ENCODE assay signal across 8 cellular contexts in the genomic region with DNA sequence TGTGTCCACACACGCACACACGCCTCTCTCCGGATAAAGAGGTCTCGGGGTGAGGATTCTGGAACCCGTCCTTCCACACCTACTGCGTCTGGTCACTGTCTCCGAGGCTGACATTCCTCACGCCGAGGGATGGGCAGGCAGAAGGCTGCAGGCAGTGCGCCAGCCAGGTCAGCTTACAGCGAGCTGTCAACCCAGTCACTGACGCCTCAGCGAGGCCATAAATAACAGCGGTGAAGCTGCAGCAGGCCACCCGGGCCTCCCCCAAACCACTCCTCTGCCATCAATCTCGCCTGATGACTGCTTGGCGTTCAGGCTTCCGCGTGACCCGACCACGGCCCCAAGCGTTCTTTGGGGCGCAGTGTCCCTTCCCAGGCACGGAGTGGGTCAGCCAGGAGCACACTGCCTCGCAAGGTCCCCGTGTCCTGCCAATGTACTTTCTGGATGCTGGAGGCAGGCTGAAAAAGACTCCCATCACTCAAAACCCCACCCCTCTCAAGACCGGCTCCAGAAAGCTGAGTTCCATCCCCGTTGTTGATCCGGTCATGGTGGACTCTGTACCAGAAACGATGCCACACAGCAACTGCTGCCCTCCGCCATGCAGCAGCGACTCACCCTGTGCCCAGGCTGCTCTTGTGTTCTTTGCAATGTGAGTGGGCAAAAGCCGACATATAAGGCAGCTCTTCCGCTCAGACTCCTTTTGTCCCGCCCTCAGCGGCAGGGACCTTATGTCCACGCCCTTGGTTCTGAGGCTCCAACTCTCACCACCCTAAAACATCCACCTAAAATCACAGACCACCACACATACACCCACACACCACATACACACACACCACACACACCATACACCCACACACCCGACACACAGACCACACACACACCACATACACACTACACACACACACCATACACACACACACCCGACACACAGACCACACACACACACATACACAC. TPM values are rescaled to one million over a fixed set of nuclear protein-coding genes. Genes with fewer than 3 reads are reported as not detected.
DNase-seq lines count a peak whose midpoint lies in the region; ATAC-seq, FAIRE-seq and TF ChIP-seq lines count a peak whose summit lies in the region.
"Had no signal": no experiment of that assay in that cellular context is flagged by ENCODE, and none has a peak within 500 bp of the region (broad histone marks: within the 10 kb centered on the region; RNA-seq: fewer than 3 reads in every experiment).

No MANE protein-coding gene starts in this region.

- H3K27me3 Mint-ChIP-seq in activated T-helper 2 cell treated with anti-CD3 and anti-CD28 coated beads, Interferon-gamma antibody, Interleukin-2, Interleukin-4, amounts not matched to agents 10 μg/mL and 5 μg/mL and 100 μg/mL, durations not matched to agents 14 hours and 24 hours and 36 hours (ENCODE audit: low read depth): peaks cover 22% of the 10 kb centered on the region
- H3K27me3 Mint-ChIP-seq in endothelial cell (ENCODE audit: unreplicated experiment): peaks cover 8% of the 10 kb centered on the region

- in situ Hi-C loops in IMR-90 (cut with MboI; ENCODE audit: low sequenced_read_pairs): no loop called here

- H3K4me3 ChIP-seq in IMR-90 (ENCODE audit: insufficient read depth, low read depth, low read length) (no peak overlapping the region), bronchial epithelial cell (ENCODE audit: low read depth, low read length) (no peak overlapping the region), mesodermal cell (ENCODE audit: extremely low read depth, insufficient read depth, low read length, poor library complexity, severe bottlenecking) (no peak overlapping the region)

- H4K20me1 ChIP-seq in IMR-90 (ENCODE audit: insufficient read depth, low read length): peaks cover 3% of the 10 kb centered on the region; the same call in 1 of the 2 replicates

- peak overlapping the region; percentile 88 for H2BK20ac ChIP-seq in IMR-90 (ENCODE audit: low read depth, low read length)

- ATAC-seq in GM19023 (IDR thresholded peaks at IDR 0.05; ENCODE audit: unreplicated experiment) (peak; percentile 62), IMR-90 (ENCODE audit: low read depth) (peak; percentile 65)

- peak overlapping the region in 1 of 2 experiments; percentile 77; a peak in 3 of 4 replicates for H4K8ac ChIP-seq in IMR-90 (ENCODE audit: low read depth in 2 of 2, low read length in 2 of 2)

- CTCF ChIA-PET in IMR-90 (lab: Yijun Ruan, JAX): interaction anchor here (1.1 kb wide), 1 partner anchor 8 kb away, joined by 4 read pairs; no protein-coding TSS in a partner anchor

- H3K9me1 ChIP-seq in IMR-90 (ENCODE audit: insufficient read depth, low read length): peaks cover 29% of the 10 kb centered on the region

- DNase-seq in IMR-90 (peak; percentile 48), bronchial epithelial cell (ENCODE audit: low read depth) (no peak), SIG-M5 treated with dmso at 0.1 percent for 504 hours (lab: John Stamatoyannopoulos, UW; ENCODE audit: unreplicated experiment) (no peak), endothelial cell (ENCODE audit: low spot score) (no peak)
- DNase-seq in activated T-helper 2 cell treated with anti-CD3 and anti-CD28 coated beads, Interferon-gamma antibody, Interleukin-2, Interleukin-4, amounts not matched to agents 10 μg/mL and 5 μg/mL and 100 μg/mL, durations not matched to agents 14 hours and 24 hours and 36 hours (ENCODE audit: low spot score): no peak

- peak overlapping the region; percentile 65 for H3K4me2 ChIP-seq in IMR-90 (ENCODE audit: low read depth, low read length)

- peak overlapping the region; percentile 33; the same call in 2 of the 3 replicates for H2BK15ac ChIP-seq in IMR-90 (ENCODE audit: low read depth, low read length)

- POLR2A ChIA-PET in IMR-90 (lab: Charles Lee; ENCODE audit: unreplicated experiment): no interaction called here

- H4K5ac ChIP-seq in IMR-90 (ENCODE audit: low read depth, low read length): peak overlapping the region; percentile 7; the same call in 1 of the 2 replicates

- H3K9ac ChIP-seq in IMR-90 (ENCODE audit: low read depth, low read length): no peak overlapping the region

- H3K23ac ChIP-seq in IMR-90 (ENCODE audit: low read depth, low read length): peak overlapping the region; percentile 81

- peak overlapping the region; percentile 69 for H2BK5ac ChIP-seq in IMR-90 (ENCODE audit: low read depth, low read length, poor library complexity, severe bottlenecking)

- H3K14ac ChIP-seq in IMR-90 (replicated peaks; ENCODE audit: low read depth, low read length): peak overlapping the region; percentile 71

- TF ChIP-seq RAD21 in IMR-90 (IDR thresholded peaks at IDR 0.05; ENCODE audit: low read length): no peak

- H3K9me3 Mint-ChIP-seq in activated T-helper 2 cell treated with anti-CD3 and anti-CD28 coated beads, Interferon-gamma antibody, Interleukin-2, Interleukin-4, amounts not matched to agents 10 μg/mL and 5 μg/mL and 100 μg/mL, durations not matched to agents 14 hours and 24 hours and 36 hours: peaks cover 9% of the 10 kb centered on the region
- H3K9me3 Mint-ChIP-seq in endothelial cell (ENCODE audit: unreplicated experiment): peaks cover 6% of the 10 kb centered on the region

- H3K9me3 ChIP-seq in IMR-90 (ENCODE audit: control insufficient read depth, insufficient read depth, low read length) (peaks cover 3% of the 10 kb centered on the region), mesodermal cell (ENCODE audit: control insufficient read depth, low read length) (peaks cover 27% of the 10 kb centered on the region)

- H3K4ac ChIP-seq in IMR-90 (ENCODE audit: low read depth, low read length): peak overlapping the region; percentile 72

- intact Hi-C loops in IMR-90 (cut with micrococcal nuclease): no loop called here
- intact Hi-C loops in activated T-helper 2 cell treated with anti-CD3 and anti-CD28 coated beads, Interferon-gamma antibody, Interleukin-2, Interleukin-4, amounts not matched to agents 10 μg/mL and 5 μg/mL and 100 μg/mL, durations not matched to agents 14 hours and 24 hours and 36 hours (cut with micrococcal nuclease): loop anchor here (2.0 kb wide), 1 partner anchor 15 kb away; no protein-coding TSS in a partner anchor

- H3K27ac Mint-ChIP-seq in activated T-helper 2 cell treated with anti-CD3 and anti-CD28 coated beads, Interferon-gamma antibody, Interleukin-2, Interleukin-4, amounts not matched to agents 10 μg/mL and 5 μg/mL and 100 μg/mL, durations not matched to agents 14 hours and 24 hours and 36 hours: no peak overlapping the region
- no peak overlapping the region for H3K27ac Mint-ChIP-seq in endothelial cell (ENCODE audit: unreplicated experiment)
- H3K27ac Mint-ChIP-seq: T-helper 1 cell treated with Interleukin-12 subunit alpha and Interleukin-12 subunit beta and Interleukin-4 antibody, amounts not matched to agents 30 μg/mL and 1 μg/mL, for 36 hours had no signal

- H2BK120ac ChIP-seq in IMR-90 (ENCODE audit: low read depth, low read length): peak overlapping the region; percentile 70

- H3K27me3 ChIP-seq in IMR-90 (ENCODE audit: control insufficient read depth, insufficient read depth, low read length) (peaks cover 3% of the 10 kb centered on the region), bronchial epithelial cell (ENCODE audit: control insufficient read depth, insufficient read depth, low read length) (no peaks in the 10 kb centered on the region)

- H3K4me1 ChIP-seq in IMR-90 (ENCODE audit: control insufficient read depth, insufficient read depth, low read length) (peaks cover 7% of the 10 kb centered on the region), mesodermal cell (ENCODE audit: control insufficient read depth, insufficient read depth, low read length, poor library complexity, severe bottlenecking) (peaks cover 5% of the 10 kb centered on the region)

- peak overlapping the region; percentile 8; the same call in 1 of the 2 replicates for H4K91ac ChIP-seq in IMR-90 (ENCODE audit: insufficient read depth, low read depth, low read length)

- H2AK9ac ChIP-seq in IMR-90 (replicated peaks; ENCODE audit: low read depth, low read length, poor library complexity): peak overlapping the region; percentile 70

- H3K36me3 ChIP-seq in IMR-90 (ENCODE audit: control insufficient read depth, insufficient read depth, low read length) (no peaks in the 10 kb centered on the region), bronchial epithelial cell (ENCODE audit: control insufficient read depth, insufficient read depth, low read length) (no peaks in the 10 kb centered on the region), mesodermal cell (ENCODE audit: control insufficient read depth, insufficient read depth, low read length) (no peaks in the 10 kb centered on the region)

- 22% methylated on average over 13 of the region's 39 CpGs; no CpG with 5 or more reads in 1 of the 2 experiments for WGBS in IMR-90 (ENCODE audit: extremely low coverage in 2 of 2, insufficient read length in 1 of 2), 2 experiments
- 80 to 83% methylated on average over 33 of the region's 39 CpGs for WGBS in mesodermal cell (ENCODE audit: insufficient coverage in 2 of 2), 2 experiments

- no peak overlapping the region for H3K4me3 Mint-ChIP-seq in activated T-helper 2 cell treated with anti-CD3 and anti-CD28 coated beads, Interferon-gamma antibody, Interleukin-2, Interleukin-4, amounts not matched to agents 10 μg/mL and 5 μg/mL and 100 μg/mL, durations not matched to agents 14 hours and 24 hours and 36 hours (ENCODE audit: low read depth)
- H3K4me3 Mint-ChIP-seq in endothelial cell (ENCODE audit: unreplicated experiment): no peak overlapping the region
- H3K4me3 Mint-ChIP-seq: T-helper 1 cell treated with Interleukin-12 subunit alpha and Interleukin-12 subunit beta and Interleukin-4 antibody, amounts not matched to agents 30 μg/mL and 1 μg/mL, for 36 hours had no signal

- TF ChIP-seq CTCF in IMR-90 (conservative IDR thresholded peaks at IDR 0.05; ENCODE audit: low read depth, low read length) (no peak), bronchial epithelial cell (IDR thresholded peaks at IDR 0.05; ENCODE audit: insufficient read depth, low read length, severe bottlenecking) (no peak), endothelial cell (IDR thresholded peaks at IDR 0.05; ENCODE audit: unreplicated experiment) (no peak)

- H2AK5ac ChIP-seq in IMR-90 (ENCODE audit: low read depth, low read length): peak overlapping the region; percentile 99

- peak; percentile 18 for FAIRE-seq in bronchial epithelial cell (lab: Jason Lieb, UNC)

- H2AFZ ChIP-seq in IMR-90 (replicated peaks; ENCODE audit: low read length, poor library complexity): peak overlapping the region; percentile 94

- H3K4me1 Mint-ChIP-seq in activated T-helper 2 cell treated with anti-CD3 and anti-CD28 coated beads, Interferon-gamma antibody, Interleukin-2, Interleukin-4, amounts not matched to agents 10 μg/mL and 5 μg/mL and 100 μg/mL, durations not matched to agents 14 hours and 24 hours and 36 hours (ENCODE audit: low read depth): peaks cover 5% of the 10 kb centered on the region
- H3K4me1 Mint-ChIP-seq in endothelial cell (ENCODE audit: unreplicated experiment): peaks cover 6% of the 10 kb centered on the region

- dilution Hi-C loops in IMR-90 (cut with HindIII; ENCODE audit: low sequenced_read_pairs, unreplicated experiment): no loop called here

- no peaks in the 10 kb centered on the region for H3K36me3 Mint-ChIP-seq in activated T-helper 2 cell treated with anti-CD3 and anti-CD28 coated beads, Interferon-gamma antibody, Interleukin-2, Interleukin-4, amounts not matched to agents 10 μg/mL and 5 μg/mL and 100 μg/mL, durations not matched to agents 14 hours and 24 hours and 36 hours (ENCODE audit: low read depth)
- peaks cover 14% of the 10 kb centered on the region for H3K36me3 Mint-ChIP-seq in endothelial cell (ENCODE audit: low read depth, unreplicated experiment)

- H3K27ac ChIP-seq in IMR-90 (ENCODE audit: insufficient read depth, low read length) (0 out of 2 replicates have a peak overlapping the region, but pooled peaks have one; percentile 4), mesodermal cell (ENCODE audit: low read depth, low read length, severe bottlenecking) (peak overlapping the region; percentile 23)

- peak overlapping the region; percentile 8; the same call in 1 of the 2 replicates for H3K18ac ChIP-seq in IMR-90 (ENCODE audit: low read depth, low read length)

- TF ChIP-seq POLR2A in IMR-90 (IDR thresholded peaks at IDR 0.05; ENCODE audit: low read depth, low read length): no peak

- no peak overlapping the region for H3K56ac ChIP-seq in IMR-90 (ENCODE audit: extremely low read depth, insufficient read depth, low read length)

- BruUV-seq in IMR-90 (replicated peaks; lab: Mats Ljungman, UMichigan): no TSS peak

- H3K79me1 ChIP-seq in IMR-90 (ENCODE audit: low read depth in 1 of 2, low read length in 2 of 2): peaks cover 0 to 8% of the 10 kb centered on the region in 2 experiments; a peak in 1 of 4 replicates

RNA-seq across cellular contexts. Expression of a gene that starts 27.1 kb away (rescaled TPM):
- not detected in 2 replicates for total RNA-seq in IMR-90 (2012; rRNA removed)
- 0.07 TPM in 2 replicates for polyA plus RNA-seq in IMR-90 (2012; rRNA removed)
- polyA plus RNA-seq in IMR-90 (2012; cell fraction: cytosol; rRNA removed): 0.10 TPM in 1 of 2 replicates, not detected in the other
- polyA plus RNA-seq in IMR-90 (2012; cell fraction: nucleus; rRNA removed; ENCODE audit: low replicate concordance): 0.11 and 0.21 TPM in 2 replicates
- not detected in 2 replicates for total RNA-seq in bronchial epithelial cell
- 0.15 TPM for polyA plus RNA-seq in mesodermal cell (2013, experiment 1 of 2)
- polyA plus RNA-seq in mesodermal cell (2013, experiment 2 of 2): not detected
- total RNA-seq in activated T-helper 2 cell treated with anti-CD3 and anti-CD28 coated beads, Interferon-gamma antibody, Interleukin-2, Interleukin-4, amounts not matched to agents 10 μg/mL and 5 μg/mL and 100 μg/mL, durations not matched to agents 14 hours and 24 hours and 36 hours: not detected in 2 replicates
- total RNA-seq in endothelial cell (ENCODE audit: unreplicated experiment): not detected

RNA-seq across cellular contexts. Expression of a gene that starts 45.5 kb away (rescaled TPM):
- 2.5 and 3.3 TPM in 2 replicates for total RNA-seq in IMR-90 (2012; rRNA removed)
- 9.0 and 9.7 TPM in 2 replicates for polyA plus RNA-seq in IMR-90 (2012; rRNA removed)
- 3.9 and 6.9 TPM in 2 replicates for polyA plus RNA-seq in IMR-90 (2012; cell fraction: cytosol; rRNA removed)
- 4.2 TPM in 2 replicates for polyA plus RNA-seq in IMR-90 (2012; cell fraction: nucleus; rRNA removed; ENCODE audit: low replicate concordance)
- not detected in 2 replicates for total RNA-seq in bronchial epithelial cell
- 0.63 TPM for polyA plus RNA-seq in mesodermal cell (2013, experiment 1 of 2)
- 0.56 TPM for polyA plus RNA-seq in mesodermal cell (2013, experiment 2 of 2)
- not detected in 2 replicates for total RNA-seq in activated T-helper 2 cell treated with anti-CD3 and anti-CD28 coated beads, Interferon-gamma antibody, Interleukin-2, Interleukin-4, amounts not matched to agents 10 μg/mL and 5 μg/mL and 100 μg/mL, durations not matched to agents 14 hours and 24 hours and 36 hours
- not detected for total RNA-seq in endothelial cell (ENCODE audit: unreplicated experiment)
